Comparison of ENCODE assay signal across 9 cellular contexts in the genomic region with DNA sequence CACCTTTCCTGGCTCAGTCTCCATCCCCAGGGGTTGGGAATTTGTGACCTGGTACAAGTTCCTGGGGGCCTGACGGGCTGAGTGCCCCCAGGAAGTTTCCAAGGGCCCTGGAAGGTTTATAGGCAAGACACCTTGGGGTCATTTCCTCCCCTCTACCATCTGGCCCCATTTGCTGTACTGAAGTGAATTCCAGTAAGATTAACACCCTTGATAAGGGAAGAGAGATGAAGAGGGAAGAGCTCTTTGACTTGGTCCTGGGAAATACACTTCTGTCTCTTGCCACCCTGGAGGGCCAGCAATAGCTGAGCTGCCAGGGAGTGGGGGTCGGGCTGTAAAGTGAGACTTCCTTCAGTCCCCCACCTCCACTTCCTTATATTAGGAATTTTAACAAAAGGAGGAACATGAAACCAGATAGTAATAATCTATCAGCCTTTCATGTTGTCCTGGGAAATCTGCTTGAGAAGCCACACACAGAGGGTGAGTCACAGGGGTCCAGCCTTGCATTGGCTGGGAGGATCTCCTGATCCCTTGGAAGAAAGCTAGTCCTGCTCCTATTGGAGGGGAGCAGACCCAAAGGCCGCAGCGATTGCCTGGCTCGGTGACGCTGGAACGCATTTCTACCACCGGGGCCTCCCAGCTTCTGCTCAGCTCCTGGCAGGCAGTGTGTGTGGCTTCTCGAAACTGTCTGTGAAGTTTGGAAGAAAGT.
DNase-seq lines count a peak whose midpoint lies in the region; ATAC-seq and TF ChIP-seq lines count a peak whose summit lies in the region.
"Had no signal": no experiment of that assay in that cellular context is flagged by ENCODE, and none has a peak within 500 bp of the region (broad histone marks: within the 10 kb centered on the region; RNA-seq: fewer than 3 reads in every experiment).

No MANE protein-coding gene starts in this region.

- H3K27ac Mint-ChIP-seq in neural crest cell (ENCODE audit: unreplicated experiment) = peak overlapping the region; percentile 99

- H3K36me3 ChIP-seq in Panc1 (ENCODE audit: control insufficient read depth, insufficient read depth, low read length) = no peaks in the 10 kb centered on the region

- no TSS peak for BruUV-seq in Panc1 (replicated peaks; lab: Mats Ljungman, UMichigan)

- 0 out of 2 replicates have a peak overlapping the region, but pooled peaks have one; percentile 39 for H3K27ac ChIP-seq in Panc1 (ENCODE audit: low read length)

- H3K4me1 ChIP-seq in Panc1 (ENCODE audit: control insufficient read depth, insufficient read depth, low read length) = peaks cover 16% of the 10 kb centered on the region

- no peaks in the 10 kb centered on the region for H3K9me3 Mint-ChIP-seq in neural crest cell

- DNase-seq in AG20443 (ENCODE audit: low spot score) = peak; percentile 94
- no peak for DNase-seq in Panc1 (ENCODE audit: low read depth, low spot score)
- DNase-seq in fibroblast of gingiva (ENCODE audit: low read depth) = peak; percentile 96
- DNase-seq in neural crest cell (ENCODE audit: low read depth, low spot score) = peak; percentile 41
- DNase-seq in SKM-1 (lab: John Stamatoyannopoulos, UW; ENCODE audit: unreplicated experiment) = no peak
- DNase-seq in NCI-H2196 (lab: John Stamatoyannopoulos, UW; ENCODE audit: unreplicated experiment) = no peak
- no peak for DNase-seq in NCI-H1436 treated with DMSO at 0.1 percent for 48 hours (lab: John Stamatoyannopoulos, UW)
- no peak for DNase-seq in NAMALWA (ENCODE audit: low spot score)
- DNase-seq: DND-41 had no signal

- no peak overlapping the region for H3K4me3 ChIP-seq in Panc1 (ENCODE audit: low read depth in 2 of 2, low read length in 2 of 2)

- CTCF ChIA-PET in Panc1 (lab: Charles Lee) = no interaction called here

- peaks cover 36% of the 10 kb centered on the region for H3K4me1 Mint-ChIP-seq in neural crest cell

- ATAC-seq in Panc1 = no peak

- H3K4me3 Mint-ChIP-seq in neural crest cell = peak overlapping the region; percentile 71

- H3K27me3 Mint-ChIP-seq in neural crest cell (ENCODE audit: low read depth) = no peaks in the 10 kb centered on the region

- POLR2A ChIA-PET in Panc1 (lab: Charles Lee) = no interaction called here

- TF ChIP-seq CTCF in Panc1 (IDR thresholded peaks at IDR 0.05) (no peak), neural crest cell (conservative IDR thresholded peaks at IDR 0.05) (no peak)

- intact Hi-C loops in Panc1 (cut with micrococcal nuclease; ENCODE audit: unreplicated experiment) = no loop called here

- in situ Hi-C loops in Panc1 (cut with HindIII; ENCODE audit: low pct_unique_long_range_greater_than_20kb, low sequenced_read_pairs) = no loop called here

- no peaks in the 10 kb centered on the region for H3K27me3 ChIP-seq in Panc1 (ENCODE audit: control insufficient read depth, insufficient read depth, low read length)

- no peaks in the 10 kb centered on the region for H3K9me3 ChIP-seq in Panc1 (ENCODE audit: control insufficient read depth, insufficient read depth, low read depth, low read length)

- no peaks in the 10 kb centered on the region for H3K36me3 Mint-ChIP-seq in neural crest cell (ENCODE audit: low read depth)

Comparison
In these comparisons a context has a peak if more than half of its experiments do, and no peak if none do; other contexts are left out.
1. DNase-seq: peak in AG20443 (single experiment), fibroblast of gingiva (single experiment) and neural crest cell (single experiment); none in Panc1 (single experiment), SKM-1 (single experiment), NCI-H2196 (single experiment), NCI-H1436 treated with DMSO at 0.1 percent for 48 hours (single experiment) and NAMALWA (single experiment).